In the genomic region with DNA sequence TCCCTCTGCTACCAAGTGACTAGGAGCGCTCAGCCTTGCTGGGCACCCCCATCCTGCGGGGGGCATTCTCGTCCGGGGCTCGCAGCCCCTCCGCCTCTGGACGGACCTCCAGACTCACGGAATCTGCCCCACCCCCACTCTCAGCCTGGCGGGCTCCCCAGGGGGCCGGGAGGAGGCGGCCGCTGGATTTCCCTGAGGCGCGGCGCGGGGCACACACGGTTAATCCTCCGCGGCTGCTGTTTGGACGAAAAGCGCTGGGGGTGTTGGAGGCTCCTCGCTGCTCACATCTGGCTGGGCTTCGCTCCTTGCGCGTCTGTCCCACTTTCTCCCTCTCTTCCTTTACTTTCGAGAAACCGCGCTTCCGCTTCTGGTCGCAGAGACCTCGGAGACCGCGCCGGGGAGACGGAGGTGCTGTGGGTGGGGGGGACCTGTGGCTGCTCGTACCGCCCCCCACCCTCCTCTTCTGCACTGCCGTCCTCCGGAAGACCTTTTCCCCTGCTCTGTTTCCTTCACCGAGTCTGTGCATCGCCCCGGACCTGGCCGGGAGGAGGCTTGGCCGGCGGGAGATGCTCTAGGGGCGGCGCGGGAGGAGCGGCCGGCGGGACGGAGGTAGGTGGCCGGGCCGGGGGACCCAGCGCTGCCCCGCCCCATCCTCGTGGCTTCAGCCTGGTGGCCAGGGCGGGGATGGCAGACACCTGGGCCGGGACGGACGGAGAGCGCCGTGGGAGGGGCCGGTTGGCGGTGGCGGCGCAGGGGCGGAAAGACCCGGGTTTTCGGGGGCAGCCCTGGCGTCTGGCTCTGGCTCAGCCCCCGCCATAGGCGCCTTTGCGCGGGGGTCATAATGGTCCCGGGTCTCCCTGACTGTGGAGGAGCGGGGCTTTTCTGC, we compare ENCODE assay signal across 8 cellular contexts. TPM values are rescaled to one million over a fixed set of nuclear protein-coding genes. Genes with fewer than 3 reads are reported as not detected.
DNase-seq lines count a peak whose midpoint lies in the region; ATAC-seq, FAIRE-seq and TF ChIP-seq lines count a peak whose summit lies in the region.

A gene with protein sequence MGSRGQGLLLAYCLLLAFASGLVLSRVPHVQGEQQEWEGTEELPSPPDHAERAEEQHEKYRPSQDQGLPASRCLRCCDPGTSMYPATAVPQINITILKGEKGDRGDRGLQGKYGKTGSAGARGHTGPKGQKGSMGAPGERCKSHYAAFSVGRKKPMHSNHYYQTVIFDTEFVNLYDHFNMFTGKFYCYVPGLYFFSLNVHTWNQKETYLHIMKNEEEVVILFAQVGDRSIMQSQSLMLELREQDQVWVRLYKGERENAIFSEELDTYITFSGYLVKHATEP (plus strand): TSS at position 284 of the 886 bp plus-strand sequence. CDS start 19,800 bp downstream, outside the sequence.

- H3K4me3 Mint-ChIP-seq in immature natural killer cell, result peak within 1 kb of the TSS; percentile 77 to 84 (median 83)

- ATAC-seq in body of pancreas, result peak; percentile 51
- ATAC-seq in HG02981 (IDR thresholded peaks at IDR 0.05; ENCODE audit: unreplicated experiment), result no peak

- no peaks in the 10 kb centered on the region for H3K36me3 ChIP-seq in PC-9 (ENCODE audit: low read depth)
- H3K36me3 ChIP-seq in body of pancreas (replicated peaks in 1 of 2; ENCODE audit: insufficient read depth in 1 of 2, low read depth in 2 of 2), result no peaks in the 10 kb centered on the region
- H3K36me3 ChIP-seq in spleen, result no peaks in the 10 kb centered on the region

- CTCF ChIA-PET in PC-9 (lab: Charles Lee), result no interaction called here

- no TSS peak for BruUV-seq in PC-9 (replicated peaks; lab: Mats Ljungman, UMichigan)

- peaks cover 12 to 13% (median 13%) of the 10 kb centered on the region in 3 donors for H3K27me3 Mint-ChIP-seq in immature natural killer cell (ENCODE audit: low read depth in 3 of 3)

- intact Hi-C loops in PC-9 (cut with micrococcal nuclease; ENCODE audit: unreplicated experiment) (no loop called here), body of pancreas (cut with DNase I) (no loop called here), spleen (cut with DNase I; ENCODE audit: low total_unique reads) (no loop called here)

- H3K4me1 ChIP-seq in PC-9 (replicated peaks; ENCODE audit: insufficient read depth) (peaks cover 62% of the 10 kb centered on the region), body of pancreas (peaks cover 82% of the 10 kb centered on the region), spleen (peaks cover 7 to 95% (median 51%) of the 10 kb centered on the region in 6 donors)

- TF ChIP-seq CTCF in GM12865 (IDR thresholded peaks at IDR 0.05; ENCODE audit: insufficient read depth, low read depth, low read length, missing control alignments) (peak; percentile 28), PC-9 (conservative IDR thresholded peaks at IDR 0.05) (peak; percentile 56), body of pancreas (IDR thresholded peaks at IDR 0.05) (peak in 6 of 7 experiments; percentile 23 to 62 (median 47)), spleen (IDR thresholded peaks at IDR 0.05 in 8 of 11, conservative IDR thresholded peaks at IDR 0.05 in 3 of 11) (peak in 9 of 11 experiments; percentile 25 to 59 (median 45))

- DNase-seq in GM12865 (ENCODE audit: low read depth), result peak; percentile 18
- DNase-seq in PC-9, result peak in 1 of 2 experiments; percentile 70
- peak in 3 of 4 donors; percentile 35 to 61 (median 48) for DNase-seq in body of pancreas
- DNase-seq in immature natural killer cell, result peak in 2 of 3 donors; percentile 23 to 24
- peak; percentile 78 for DNase-seq in spleen
- DNase-seq in pons (ENCODE audit: low spot score), result no peak
- no peak for DNase-seq in RCC 7860 (ENCODE audit: low spot score)

- H3K27ac ChIP-seq in PC-9 (no peak within 1 kb of the TSS), body of pancreas (peak within 1 kb of the TSS in 3 of 4 donors; percentile 35 to 71 (median 60)), spleen (peak within 1 kb of the TSS; percentile 60 to 87 (median 80))

- H3K9me3 ChIP-seq in PC-9 (ENCODE audit: insufficient read depth, low read depth), result no peaks in the 10 kb centered on the region
- no peaks in the 10 kb centered on the region for H3K9me3 ChIP-seq in body of pancreas
- H3K9me3 ChIP-seq in spleen, result no peaks in the 10 kb centered on the region

- H3K4me1 Mint-ChIP-seq in immature natural killer cell, result peaks cover 9 to 10% of the 10 kb centered on the region in 2 donors

- WGBS in body of pancreas, 2 donors, result 0 to 1% methylated on average over 31 to 64 of the region's 77 CpGs
- WGBS in spleen, 5 donors, result 2% methylated on average over 59 to 77 of the region's 77 CpGs

- H3K27me3 ChIP-seq in PC-9 (ENCODE audit: insufficient read depth, low read depth), result no peaks in the 10 kb centered on the region
- H3K27me3 ChIP-seq in body of pancreas, result peaks cover 0 to 11% of the 10 kb centered on the region in 2 donors
- H3K27me3 ChIP-seq in spleen (replicated peaks in 1 of 7), result peaks cover 0 to 83% (median 20%) of the 10 kb centered on the region in 7 donors

- H3K4me3 ChIP-seq in GM12865 (ENCODE audit: low read depth, low read length) (peak within 1 kb of the TSS; percentile 39), PC-9 (peak within 1 kb of the TSS; percentile 78), body of pancreas (peak within 1 kb of the TSS; percentile 39 to 43), spleen (peak within 1 kb of the TSS; percentile 45 to 79 (median 60))

- peak in 2 of 3 donors; percentile 37 to 46 for TF ChIP-seq POLR2A in body of pancreas (IDR thresholded peaks at IDR 0.05)
- TF ChIP-seq POLR2A in spleen (IDR thresholded peaks at IDR 0.05), result no peak

- POLR2A ChIA-PET in PC-9 (lab: Charles Lee; ENCODE audit: unreplicated experiment), result no interaction called here

- no peaks in the 10 kb centered on the region for H4K20me1 ChIP-seq in PC-9 (ENCODE audit: insufficient read depth)

- H3K4me2 ChIP-seq in PC-9, result peak within 1 kb of the TSS; percentile 95

- H3F3A ChIP-seq in PC-9 (ENCODE audit: insufficient read depth, low read depth), result peaks cover 15% of the 10 kb centered on the region; the same call in 1 of the 2 replicates

- H3K9me2 ChIP-seq in PC-9 (ENCODE audit: insufficient read depth), result no peaks in the 10 kb centered on the region

- H2AFZ ChIP-seq in PC-9, result peak within 1 kb of the TSS; percentile 97

- H3K9me3 Mint-ChIP-seq in immature natural killer cell, result no peaks in the 10 kb centered on the region

- no peak for FAIRE-seq in RCC 7860 (lab: Jason Lieb, UNC)

- no peaks in the 10 kb centered on the region for H3K36me3 Mint-ChIP-seq in immature natural killer cell

- no peaks in the 10 kb centered on the region for H3K79me2 ChIP-seq in PC-9 (ENCODE audit: low read depth)

- peak within 1 kb of the TSS in 2 of 6 donors; percentile 36 to 62 for H3K27ac Mint-ChIP-seq in immature natural killer cell

RNA-seq across cellular contexts. Expression of the gene that starts here (rescaled TPM):
- total RNA-seq in PC-9 (2021) (3.4 and 3.9 TPM in 2 replicates), body of pancreas (10 to 100 TPM in 1 of 2 donors, 1 to 10 TPM in 1; 8.3 to 50.1 TPM), spleen (100 to 1,000 TPM in 1 of 7 donors, 10 to 100 TPM in 6; 26.5 to 101 (median 69.9) TPM)
- polyA plus RNA-seq in immature natural killer cell (not detected), spleen (10 to 100 TPM; 14.7 to 29.1 (median 25.3) TPM)

Comparison
In these comparisons a context has a peak if more than half of its experiments do, and no peak if none do; other contexts are left out.
1. RNA of the gene that starts here (polyA plus RNA-seq): 14.7 to 29.1 TPM in spleen; not detected in immature natural killer cell; every median in the first group is over 10 times any median in the second.
2. Peak in DNase-seq in immature natural killer cell; RNA of the gene not detected or under 1 TPM.
3. DNase-seq: peak in GM12865 (single experiment), body of pancreas (3 of 4) and spleen (single experiment); none in pons (single experiment) and RCC 7860 (single experiment).
4. POLR2A ChIP-seq: peak in body of pancreas (2 of 3); none in spleen (0 of 3).
5. Peak in every context shown above with its lines, with median percentiles within 50 percentile points of each other: H3K4me3 ChIP-seq and CTCF ChIP-seq.